27 cellular contexts compared by ENCODE assay signal in the genomic region with DNA sequence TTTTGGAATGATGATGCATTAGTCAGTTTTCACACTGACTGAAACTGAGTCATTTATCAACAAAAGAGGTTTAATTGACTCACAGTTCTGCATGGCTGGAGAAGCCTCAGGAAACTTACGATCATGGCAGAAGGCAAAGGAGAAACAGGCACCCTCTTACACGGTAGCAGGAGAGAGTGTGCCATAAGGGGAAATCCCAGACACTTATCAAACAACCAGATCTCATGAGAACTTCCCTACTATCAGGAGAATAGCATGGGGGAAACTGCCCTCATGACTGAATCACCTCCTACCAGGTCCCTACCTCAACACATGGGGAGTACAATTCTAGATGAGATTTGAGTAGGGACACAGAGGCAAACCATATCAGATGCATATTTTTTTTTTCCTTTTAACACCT.
DNase-seq lines count a peak whose midpoint lies in the region; ATAC-seq and TF ChIP-seq lines count a peak whose summit lies in the region.
"Had no signal": no experiment of that assay in that cellular context is flagged by ENCODE, and none has a peak within 500 bp of the region (broad histone marks: within the 10 kb centered on the region; RNA-seq: fewer than 3 reads in every experiment).

No MANE protein-coding gene starts in this region.

- no peaks in the 10 kb centered on the region for H3K36me3 Mint-ChIP-seq in endodermal cell (ENCODE audit: low read depth)
- H3K36me3 Mint-ChIP-seq: CD4-positive, alpha-beta memory T cell had no signal

- H3K36me3 ChIP-seq in endodermal cell (ENCODE audit: control insufficient read depth, insufficient read depth, low read length) = no peaks in the 10 kb centered on the region
- H3K36me3 ChIP-seq: BLaER1, SJSA1 had no signal

- 87% methylated on average over 2 of the region's 2 CpGs; no CpG with 5 or more reads in 1 of the 2 experiments for WGBS in endodermal cell (ENCODE audit: insufficient coverage in 1 of 2, insufficient read length in 1 of 2), 2 experiments

- H3K27me3 Mint-ChIP-seq in endodermal cell (ENCODE audit: insufficient read depth) = no peaks in the 10 kb centered on the region
- H3K27me3 Mint-ChIP-seq: CD4-positive, alpha-beta memory T cell had no signal

- H3K4me1 Mint-ChIP-seq in endodermal cell = peaks cover under 1% of the 10 kb centered on the region
- H3K4me1 Mint-ChIP-seq: CD4-positive, alpha-beta memory T cell had no signal

- TF ChIP-seq CTCF in epithelial cell of esophagus (IDR thresholded peaks at IDR 0.05; ENCODE audit: insufficient read depth, low read depth, low read length, missing control alignments) (no peak), endodermal cell (conservative IDR thresholded peaks at IDR 0.05) (no peak)

- no peaks in the 10 kb centered on the region for H3K4me1 ChIP-seq in endodermal cell (ENCODE audit: control insufficient read depth, insufficient read depth, low read length)
- H3K4me1 ChIP-seq: Caco-2, SJSA1 had no signal

- H3K27me3 ChIP-seq in endodermal cell (ENCODE audit: control insufficient read depth, insufficient read depth, low read length, poor library complexity, severe bottlenecking) = no peaks in the 10 kb centered on the region
- H3K27me3 ChIP-seq: BLaER1, SJSA1 had no signal

- ATAC-seq in HG02884 (IDR thresholded peaks at IDR 0.05; ENCODE audit: unreplicated experiment) = peak; percentile 48
- ATAC-seq in GM21381 (IDR thresholded peaks at IDR 0.05; ENCODE audit: unreplicated experiment) = no peak
- ATAC-seq: GM23338, Panc1 had no signal

- no peaks in the 10 kb centered on the region for H3K9me3 ChIP-seq in endodermal cell (ENCODE audit: control insufficient read depth, low read length)
- H3K9me3 ChIP-seq: BLaER1, Caco-2, SJSA1 had no signal

- H3K27ac Mint-ChIP-seq in endodermal cell = no peak overlapping the region
- H3K27ac Mint-ChIP-seq: CD4-positive, alpha-beta memory T cell; GM23338 had no signal

- no peak overlapping the region for H3K4me3 Mint-ChIP-seq in endodermal cell
- H3K4me3 Mint-ChIP-seq: CD4-positive, alpha-beta memory T cell; GM23338 had no signal

- DNase-seq in DMS53 (lab: John Stamatoyannopoulos, UW) (peak; percentile 7), DMS53 treated with DMSO at 0.1 percent for 48 hours (lab: John Stamatoyannopoulos, UW; ENCODE audit: unreplicated experiment) (no peak), epithelial cell of esophagus (ENCODE audit: low read depth) (peak; percentile 14), renal cortical epithelial cell (ENCODE audit: low read depth) (peak; percentile 59), hippocampal formation (lab: John Stamatoyannopoulos, UW) (no peak), endodermal cell (no peak)
- DNase-seq: ACHN; Caco-2; CD4-positive, alpha-beta memory T cell; DMS153; EL; HCEC 1CT; Karpas-422; NCI-H1694; NCI-H2081; NCI-H2171; NCI-H345; NCI-H524; NCI-H774; NK-92 treated with Interleukin-12 subunit alpha and Interleukin-12 subunit beta, amount 100 ng/mL, for 24 hours had no signal

- H3K4me3 ChIP-seq in epithelial cell of esophagus (ENCODE audit: low read length) = no peak overlapping the region
- H3K4me3 ChIP-seq in endodermal cell (ENCODE audit: low read length) = no peak overlapping the region
- H3K4me3 ChIP-seq: BLaER1, GM23338, SJSA1 had no signal

- H3K9me3 Mint-ChIP-seq in endodermal cell = no peaks in the 10 kb centered on the region
- H3K9me3 Mint-ChIP-seq: GM23338 had no signal

- no peak overlapping the region for H3K27ac ChIP-seq in endodermal cell (ENCODE audit: low read depth, low read length)
- H3K27ac ChIP-seq: 22Rv1, BLaER1, SJSA1 had no signal

- H3K9ac ChIP-seq in endodermal cell (ENCODE audit: extremely low read depth, low read length, poor library complexity, severe bottlenecking) = no peak overlapping the region
- H3K9ac ChIP-seq: BLaER1 had no signal

Comparison
In these comparisons a context has a peak if more than half of its experiments do, and no peak if none do; other contexts are left out.
1. DNase-seq: peak in DMS53 (single experiment), epithelial cell of esophagus (single experiment) and renal cortical epithelial cell (single experiment); none in DMS53 treated with DMSO at 0.1 percent for 48 hours (single experiment), hippocampal formation (0 of 2) and endodermal cell (single experiment).